ENCODE assay signal across 9 cellular contexts in the genomic region with DNA sequence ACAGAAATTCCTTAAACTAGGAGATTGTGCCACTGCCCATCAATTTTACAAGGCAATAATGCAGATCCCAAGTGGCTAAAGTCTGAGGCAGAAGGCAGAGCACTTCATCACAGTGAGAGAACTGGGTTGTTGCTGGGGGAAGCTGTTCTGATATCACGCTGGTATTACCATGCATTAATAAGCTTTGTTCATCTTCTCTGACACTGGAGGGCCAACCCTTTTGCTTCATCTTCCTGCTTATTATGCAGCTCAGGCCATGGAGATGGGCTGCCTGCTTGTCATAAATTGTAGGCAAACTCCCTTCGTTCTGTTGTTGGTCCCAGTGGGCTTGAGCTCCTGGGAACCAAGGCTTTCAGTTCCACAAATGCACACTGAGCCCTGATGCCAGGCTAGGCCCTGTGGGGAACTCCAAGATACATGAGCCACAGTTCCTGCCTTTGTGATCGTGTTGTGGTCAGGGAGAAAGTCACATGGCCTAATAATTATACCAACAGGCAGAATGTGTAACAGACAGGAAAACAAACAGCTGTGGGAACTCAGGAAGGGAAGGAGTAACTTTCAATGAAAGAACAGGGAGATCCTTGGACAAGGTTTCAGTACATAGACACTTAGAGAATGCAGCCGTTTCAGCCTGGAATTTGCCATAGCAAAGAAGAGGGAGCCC. TPM values are rescaled to one million over a fixed set of nuclear protein-coding genes. Genes with fewer than 3 reads are reported as not detected.
DNase-seq lines count a peak whose midpoint lies in the region; ATAC-seq, FAIRE-seq and TF ChIP-seq lines count a peak whose summit lies in the region.
"Had no signal": no experiment of that assay in that cellular context is flagged by ENCODE, and none has a peak within 500 bp of the region (broad histone marks: within the 10 kb centered on the region; RNA-seq: fewer than 3 reads in every experiment).

No MANE protein-coding gene starts in this region.

- intact Hi-C loops in Right ventricle myocardium superior (cut with DNase I): no loop called here
- intact Hi-C loops in kidney (cut with DNase I): no loop called here

- H3K9ac ChIP-seq in kidney (ENCODE audit: low read length in 2 of 2): no peak overlapping the region

- no peaks in the 10 kb centered on the region for H3K27me3 ChIP-seq in right atrium auricular region

- H3K9me3 ChIP-seq in right atrium auricular region (peaks cover 8 to 11% of the 10 kb centered on the region in 2 donors), kidney (ENCODE audit: control insufficient read depth in 1 of 2, low read length in 2 of 2) (no peaks in the 10 kb centered on the region)

- DNase-seq in Right ventricle myocardium superior: no peak
- no peak for DNase-seq in right atrium auricular region (ENCODE audit: low spot score)
- DNase-seq in amniotic epithelial cell (ENCODE audit: low read depth): peak; percentile 90
- peak; percentile 75 for DNase-seq in kidney
- no peak for DNase-seq in DMS79 (lab: John Stamatoyannopoulos, UW)
- no peak for DNase-seq in stimulated activated CD4-positive, alpha-beta T cell treated with anti-CD3 and anti-CD28 coated beads, Interleukin-12 subunit alpha, Interleukin-12 subunit beta, amount 100 ng/mL, for 4 hours
- no peak for DNase-seq in NCI-H82 treated with DMSO at 0.1 percent for 48 hours (lab: John Stamatoyannopoulos, UW; ENCODE audit: unreplicated experiment)
- DNase-seq: SHP77 had no signal

- H3K36me3 ChIP-seq in right atrium auricular region (no peaks in the 10 kb centered on the region), kidney (ENCODE audit: control insufficient read depth in 1 of 2, insufficient read depth in 2 of 2, low read length in 2 of 2) (no peaks in the 10 kb centered on the region)

- ATAC-seq in Right ventricle myocardium superior (ENCODE audit: poor library complexity) (peak; percentile 63), HG03354 (IDR thresholded peaks at IDR 0.05; ENCODE audit: poor library complexity, severe bottlenecking, unreplicated experiment) (no peak)

- H3K27ac ChIP-seq in right atrium auricular region: no peak overlapping the region
- H3K27ac ChIP-seq in kidney (ENCODE audit: low read depth in 2 of 2, low read length in 2 of 2): peak overlapping the region in 1 of 2 donors; percentile 66

- FAIRE-seq in kidney (lab: Jason Lieb, UNC): no peak

- TF ChIP-seq CTCF in right atrium auricular region (IDR thresholded peaks at IDR 0.05) (no peak), kidney (IDR thresholded peaks at IDR 0.05; ENCODE audit: borderline replicate concordance, extremely low read depth, insufficient read depth) (no peak)

- H3K4me1 ChIP-seq in right atrium auricular region (peaks cover 0 to 9% of the 10 kb centered on the region in 2 donors), kidney (ENCODE audit: control insufficient read depth in 1 of 2, insufficient read depth in 1 of 2, low read depth in 1 of 2, low read length in 2 of 2) (peaks cover 3 to 5% of the 10 kb centered on the region in 2 donors)

- no peak overlapping the region for H3K4me3 ChIP-seq in right atrium auricular region
- H3K4me3 ChIP-seq in kidney (ENCODE audit: low read length in 2 of 2): no peak overlapping the region

RNA-seq across cellular contexts. Expression of gene BCL2L11, which starts 49.1 kb away (rescaled TPM):
- 10.8 TPM for total RNA-seq in Right ventricle myocardium superior
- 10 to 100 TPM in 1 of 2 donors, 1 to 10 TPM in 1; 9.2 to 14.0 TPM for total RNA-seq in right atrium auricular region
- 32.7 TPM for total RNA-seq in kidney
- polyA plus RNA-seq in kidney (ENCODE audit: insufficient read depth, low read depth, low replicate concordance): 6.5 TPM

Comparison
In these comparisons a context has a peak if more than half of its experiments do, and no peak if none do; other contexts are left out.
1. DNase-seq: peak in amniotic epithelial cell (single experiment) and kidney (single experiment); none in Right ventricle myocardium superior (single experiment), right atrium auricular region (single experiment), DMS79 (single experiment), stimulated activated CD4-positive, alpha-beta T cell treated with anti-CD3 and anti-CD28 coated beads, Interleukin-12 subunit alpha, Interleukin-12 subunit beta, amount 100 ng/mL, for 4 hours (single experiment) and NCI-H82 treated with DMSO at 0.1 percent for 48 hours (single experiment).